In the genomic region with DNA sequence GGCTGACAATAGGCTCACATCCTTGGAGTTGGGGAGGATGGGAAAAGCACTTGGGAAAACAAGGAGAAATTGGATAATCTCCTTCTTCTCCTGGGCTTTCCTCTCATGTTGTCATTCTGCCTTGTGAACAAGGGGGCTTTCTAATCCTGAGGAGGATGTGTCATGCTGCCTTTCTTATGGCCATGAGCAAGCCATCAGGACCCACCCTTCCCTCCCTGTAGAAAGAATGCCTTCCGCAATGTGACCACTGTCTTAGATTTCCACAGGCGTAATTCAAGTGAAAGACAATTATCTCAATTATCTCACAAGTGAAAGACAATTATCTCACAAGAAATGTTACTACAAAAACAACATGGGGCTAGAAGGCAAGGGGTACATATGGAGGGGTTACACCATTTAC, we compare ENCODE assay signal across 36 cellular contexts. TPM values are rescaled to one million over a fixed set of nuclear protein-coding genes. Genes with fewer than 3 reads are reported as not detected.
"Had no signal": no experiment of that assay in that cellular context is flagged by ENCODE, and none has a peak within 500 bp of the region (broad histone marks: within the 10 kb centered on the region; RNA-seq: fewer than 3 reads in every experiment).

No MANE protein-coding gene starts in this region.

- H3K36me3 Mint-ChIP-seq: naive thymus-derived CD8-positive, alpha-beta T cell; natural killer cell treated with Interleukin-12 subunit alpha and Interleukin-12 subunit beta and Interleukin-15 and Interleukin-18, amount 100 ng/mL, for 72 hours; stimulated activated memory B cell treated with anti-CD40 and anti-IgM and Interleukin-4, amounts not matched to agents 10 μg/mL and 1 μg/mL and 100 μg/mL, for 72 hours had no signal

- H3K9me3 ChIP-seq: neutrophil, pancreas, prostate gland, spleen, suprapubic skin, testis, tibial artery, transverse colon, upper lobe of left lung, vagina had no signal

- H3K4me3 ChIP-seq: pancreas, prostate gland, skin epidermis, smooth muscle cell, spleen, suprapubic skin, testis, tibial artery, transverse colon, upper lobe of left lung, vagina had no signal

- H3K4me1 Mint-ChIP-seq: naive thymus-derived CD8-positive, alpha-beta T cell; nephron progenitor cell; neural crest cell; stimulated activated memory B cell treated with anti-CD40 and anti-IgM and Interleukin-4, amounts not matched to agents 10 μg/mL and 1 μg/mL and 100 μg/mL, for 72 hours; stimulated activated naive CD8-positive, alpha-beta T cell treated with anti-CD3 and anti-CD28 coated beads, Interleukin-15, amount 100 ng/mL, for 72 hours had no signal

- H3K27me3 ChIP-seq: testis, upper lobe of left lung, vagina had no signal

- H3K9me3 Mint-ChIP-seq: naive thymus-derived CD8-positive, alpha-beta T cell; natural killer cell treated with Interleukin-12 subunit alpha and Interleukin-12 subunit beta and Interleukin-15 and Interleukin-18, amount 100 ng/mL, for 72 hours; nephron progenitor cell; neural crest cell; stimulated activated memory B cell treated with anti-CD40 and anti-IgM and Interleukin-4, amounts not matched to agents 10 μg/mL and 1 μg/mL and 100 μg/mL, for 72 hours; stimulated activated naive CD8-positive, alpha-beta T cell treated with anti-CD3 and anti-CD28 coated beads, Interleukin-15, amount 100 ng/mL, for 72 hours had no signal

- H3K36me3 ChIP-seq: neutrophil, pancreas, prostate gland, spleen, suprapubic skin, tibial artery, transverse colon, upper lobe of left lung, vagina had no signal

- H3K4me3 Mint-ChIP-seq: naive thymus-derived CD8-positive, alpha-beta T cell; natural killer cell treated with Interleukin-12 subunit alpha and Interleukin-12 subunit beta and Interleukin-15 and Interleukin-18, amount 100 ng/mL, for 72 hours; nephron progenitor cell; neural crest cell; stimulated activated memory B cell treated with anti-CD40 and anti-IgM and Interleukin-4, amounts not matched to agents 10 μg/mL and 1 μg/mL and 100 μg/mL, for 72 hours; stimulated activated naive CD8-positive, alpha-beta T cell treated with anti-CD3 and anti-CD28 coated beads, Interleukin-15, amount 100 ng/mL, for 72 hours had no signal

- H3K4me1 ChIP-seq: pancreas, prostate gland, spleen, suprapubic skin, tibial artery, transverse colon, upper lobe of left lung, vagina had no signal

- H3K27ac Mint-ChIP-seq: natural killer cell treated with Interleukin-12 subunit alpha and Interleukin-12 subunit beta and Interleukin-15 and Interleukin-18, amount 100 ng/mL, for 72 hours; nephron progenitor cell; stimulated activated memory B cell treated with anti-CD40 and anti-IgM and Interleukin-4, amounts not matched to agents 10 μg/mL and 1 μg/mL and 100 μg/mL, for 72 hours; stimulated activated naive CD8-positive, alpha-beta T cell treated with anti-CD3 and anti-CD28 coated beads, Interleukin-15, amount 100 ng/mL, for 72 hours had no signal

- H3K4me2 ChIP-seq: smooth muscle cell had no signal

- ATAC-seq: naive thymus-derived CD8-positive, alpha-beta T cell; natural killer cell treated with Interleukin-12 subunit alpha and Interleukin-12 subunit beta and Interleukin-15 and Interleukin-18, amount 100 ng/mL, for 72 hours; pancreas; right cardiac atrium; sciatic nerve; stimulated activated memory B cell treated with anti-CD40 and anti-IgM and Interleukin-4, amounts not matched to agents 10 μg/mL and 1 μg/mL and 100 μg/mL, for 72 hours; stimulated activated naive CD8-positive, alpha-beta T cell treated with anti-CD3 and anti-CD28 coated beads, Interleukin-15, amount 100 ng/mL, for 72 hours; stimulated activated naive CD8-positive, alpha-beta T cell treated with anti-CD3 and anti-CD28 coated beads, Interleukin-15, Interleukin-2, amounts not matched to agents 100 U/mL and 50 U/mL, for 24 hours had no signal

- DNase-seq: naive thymus-derived CD8-positive, alpha-beta T cell; nephron progenitor cell; nucleus accumbens; pancreas; retina; right cardiac atrium; spleen; stimulated activated CD4-positive, alpha-beta T cell treated with anti-CD3 and anti-CD28 coated beads, Interleukin-12 subunit alpha, Interleukin-12 subunit beta, amount 100 ng/mL, for 4 hours; stimulated activated CD4-positive, alpha-beta T cell treated with anti-CD3 and anti-CD28 coated beads, Interleukin-1b, Interleukin-23, amount 100 ng/mL, for 48 hours; stimulated activated CD4-positive, alpha-beta T cell treated with anti-CD3 and anti-CD28 coated beads, Interleukin-4, amount 100 ng/mL, for 1 hour; stimulated activated CD4-positive, alpha-beta T cell treated with anti-CD3 and anti-CD28 coated beads, Interleukin-4, amount 100 ng/mL, for 4 hours; stimulated activated CD8-positive, alpha-beta memory T cell treated with anti-CD3 and anti-CD28 coated beads, Interleukin-4, amount 100 ng/mL, for 48 hours; stimulated activated naive CD4-positive, alpha-beta T cell; stimulated activated naive CD8-positive, alpha-beta T cell treated with anti-CD3 and anti-CD28 coated beads, Interleukin-15, amount 100 ng/mL, for 72 hours; stimulated activated naive CD8-positive, alpha-beta T cell treated with anti-CD3 and anti-CD28 coated beads, Interleukin-15, Interleukin-2, amounts not matched to agents 100 U/mL and 50 U/mL, for 24 hours; substantia nigra; testis; tibial artery; transverse colon; upper lobe of left lung had no signal

- H3K27ac ChIP-seq: neutrophil, pancreas, prostate gland, skin epidermis, spleen, suprapubic skin, tibial artery, transverse colon, upper lobe of left lung, vagina had no signal

RNA-seq across cellular contexts. Expression of a gene that starts 3.0 kb away (rescaled TPM):
- total RNA-seq: naive thymus-derived CD8-positive, alpha-beta T cell; natural killer cell treated with Interleukin-12 subunit alpha and Interleukin-12 subunit beta and Interleukin-15 and Interleukin-18, amount 100 ng/mL, for 72 hours; neural crest cell; omental fat pad; osteocyte; pancreas; posterior vena cava; prostate gland; pulmonary artery endothelial cell; right cardiac atrium; sciatic nerve; smooth muscle cell; suprapubic skin; transverse colon; upper lobe of left lung; ureter; vagina had no signal
- polyA plus RNA-seq: naive thymus-derived CD8-positive, alpha-beta T cell; pancreas; right cardiac atrium; smooth muscle cell; thymus had no signal

RNA-seq across cellular contexts. Expression of a gene that starts 53.3 kb away (rescaled TPM):
- total RNA-seq: naive thymus-derived CD8-positive, alpha-beta T cell; natural killer cell treated with Interleukin-12 subunit alpha and Interleukin-12 subunit beta and Interleukin-15 and Interleukin-18, amount 100 ng/mL, for 72 hours; neural crest cell; omental fat pad; osteocyte; pancreas; posterior vena cava; prostate gland; pulmonary artery endothelial cell; right cardiac atrium; sciatic nerve; smooth muscle cell; spleen; suprapubic skin; testis; transverse colon; upper lobe of left lung; ureter; vagina had no signal
- polyA plus RNA-seq: naive thymus-derived CD8-positive, alpha-beta T cell; pancreas; right cardiac atrium; smooth muscle cell; spleen; thymus had no signal

RNA-seq across cellular contexts. Expression of a gene that starts 56.7 kb away (rescaled TPM):
- total RNA-seq: naive thymus-derived CD8-positive, alpha-beta T cell; natural killer cell treated with Interleukin-12 subunit alpha and Interleukin-12 subunit beta and Interleukin-15 and Interleukin-18, amount 100 ng/mL, for 72 hours; neural crest cell; omental fat pad; osteocyte; pancreas; posterior vena cava; pulmonary artery endothelial cell; right cardiac atrium; sciatic nerve; smooth muscle cell; spleen; suprapubic skin; transverse colon; upper lobe of left lung; ureter; vagina had no signal
- polyA plus RNA-seq: naive thymus-derived CD8-positive, alpha-beta T cell; pancreas; right cardiac atrium; smooth muscle cell; spleen had no signal
